In genomic region chr10:22659901-22660300, GRCh38 we compare ENCODE assay signal across 14 cellular contexts. TPM values are rescaled to one million over a fixed set of nuclear protein-coding genes. Genes with fewer than 3 reads are reported as not detected.
DNase-seq lines count a peak whose midpoint lies in the region; ATAC-seq lines count a peak whose summit lies in the region.
"Had no signal": no experiment of that assay in that cellular context is flagged by ENCODE, and none has a peak within 500 bp of the region (broad histone marks: within the 10 kb centered on the region; RNA-seq: fewer than 3 reads in every experiment).

No MANE protein-coding gene starts in this region.

- ATAC-seq in activated T-cell treated with anti-CD3 and anti-CD28 coated beads, Interleukin-2, amount 50 U/mL, for 4 hours, result no peak
- no peak for ATAC-seq in central memory CD8-positive, alpha-beta T cell (replicated peaks; ENCODE audit: extremely low read depth, poor library complexity, severe bottlenecking)
- ATAC-seq in stimulated activated effector memory CD8-positive, alpha-beta T cell treated with anti-CD3 and anti-CD28 coated beads, Interleukin-12 subunit alpha, Interleukin-12 subunit beta, amount 100 ng/mL, for 72 hours, result no peak
- ATAC-seq in GM18867 (IDR thresholded peaks at IDR 0.05; ENCODE audit: unreplicated experiment), result no peak

- no peaks in the 10 kb centered on the region for H3K9me3 Mint-ChIP-seq in activated T-cell treated with anti-CD3 and anti-CD28 coated beads, Interleukin-2, amount 50 U/mL, for 24 hours
- no peaks in the 10 kb centered on the region for H3K9me3 Mint-ChIP-seq in activated T-cell treated with anti-CD3 and anti-CD28 coated beads, Interleukin-2, amount 50 U/mL, for 4 hours
- no peaks in the 10 kb centered on the region for H3K9me3 Mint-ChIP-seq in IgD-negative memory B cell
- H3K9me3 Mint-ChIP-seq in central memory CD8-positive, alpha-beta T cell, result no peaks in the 10 kb centered on the region
- H3K9me3 Mint-ChIP-seq in stimulated activated effector memory CD8-positive, alpha-beta T cell treated with anti-CD3 and anti-CD28 coated beads, Interleukin-12 subunit alpha, Interleukin-12 subunit beta, amount 100 ng/mL, for 72 hours, result no peaks in the 10 kb centered on the region

- peaks cover 94% of the 10 kb centered on the region for H3K4me1 Mint-ChIP-seq in activated T-cell treated with anti-CD3 and anti-CD28 coated beads, Interleukin-2, amount 50 U/mL, for 24 hours (ENCODE audit: low read depth)
- H3K4me1 Mint-ChIP-seq in activated T-cell treated with anti-CD3 and anti-CD28 coated beads, Interleukin-2, amount 50 U/mL, for 4 hours (ENCODE audit: low read depth), result peaks cover 88% of the 10 kb centered on the region
- H3K4me1 Mint-ChIP-seq in IgD-negative memory B cell, result peaks cover 59 to 68% (median 59%) of the 10 kb centered on the region in 3 donors
- H3K4me1 Mint-ChIP-seq in central memory CD8-positive, alpha-beta T cell, result peaks cover 91% of the 10 kb centered on the region
- H3K4me1 Mint-ChIP-seq in stimulated activated effector memory CD8-positive, alpha-beta T cell treated with anti-CD3 and anti-CD28 coated beads, Interleukin-12 subunit alpha, Interleukin-12 subunit beta, amount 100 ng/mL, for 72 hours, result peaks cover 93% of the 10 kb centered on the region

- H3K27ac Mint-ChIP-seq in activated T-cell treated with anti-CD3 and anti-CD28 coated beads, Interleukin-2, amount 50 U/mL, for 24 hours, result peak overlapping the region; percentile 99
- peak overlapping the region; percentile 85 to 97 (median 88) for H3K27ac Mint-ChIP-seq in IgD-negative memory B cell
- H3K27ac Mint-ChIP-seq in central memory CD8-positive, alpha-beta T cell (ENCODE audit: low read depth), result peak overlapping the region; percentile 83
- peak overlapping the region; percentile 75 for H3K27ac Mint-ChIP-seq in stimulated activated effector memory CD8-positive, alpha-beta T cell treated with anti-CD3 and anti-CD28 coated beads, Interleukin-12 subunit alpha, Interleukin-12 subunit beta, amount 100 ng/mL, for 72 hours

- DNase-seq in activated T-cell treated with anti-CD3 and anti-CD28 coated beads, Interleukin-2, amount 50 U/mL, for 24 hours, result no peak
- DNase-seq in activated T-cell treated with anti-CD3 and anti-CD28 coated beads, Interleukin-2, amount 50 U/mL, for 4 hours, result no peak
- no peak for DNase-seq in central memory CD8-positive, alpha-beta T cell (ENCODE audit: low spot score in 2 of 2)
- DNase-seq in stimulated activated effector memory CD8-positive, alpha-beta T cell treated with anti-CD3 and anti-CD28 coated beads, Interleukin-12 subunit alpha, Interleukin-12 subunit beta, amount 100 ng/mL, for 72 hours (ENCODE audit: low spot score in 2 of 2), result peak in 1 of 2 donors; percentile 45
- no peak for DNase-seq in SKM-1 treated with dmso at 0.1 percent for 144 hours (lab: John Stamatoyannopoulos, UW; ENCODE audit: unreplicated experiment)
- no peak for DNase-seq in amygdala (lab: John Stamatoyannopoulos, UW)
- DNase-seq: aorta, EL, mesendoderm, NCI-H1694, retina, stomach had no signal

- H3K36me3 Mint-ChIP-seq in activated T-cell treated with anti-CD3 and anti-CD28 coated beads, Interleukin-2, amount 50 U/mL, for 24 hours (ENCODE audit: low read depth), result peaks cover 21% of the 10 kb centered on the region
- peaks cover 6% of the 10 kb centered on the region for H3K36me3 Mint-ChIP-seq in activated T-cell treated with anti-CD3 and anti-CD28 coated beads, Interleukin-2, amount 50 U/mL, for 4 hours (ENCODE audit: insufficient read depth)
- peaks cover 7% of the 10 kb centered on the region for H3K36me3 Mint-ChIP-seq in IgD-negative memory B cell
- H3K36me3 Mint-ChIP-seq in central memory CD8-positive, alpha-beta T cell (ENCODE audit: insufficient read depth), result peaks cover 15% of the 10 kb centered on the region
- peaks cover 23% of the 10 kb centered on the region for H3K36me3 Mint-ChIP-seq in stimulated activated effector memory CD8-positive, alpha-beta T cell treated with anti-CD3 and anti-CD28 coated beads, Interleukin-12 subunit alpha, Interleukin-12 subunit beta, amount 100 ng/mL, for 72 hours

- H3K27me3 Mint-ChIP-seq in activated T-cell treated with anti-CD3 and anti-CD28 coated beads, Interleukin-2, amount 50 U/mL, for 24 hours, result no peaks in the 10 kb centered on the region
- H3K27me3 Mint-ChIP-seq in activated T-cell treated with anti-CD3 and anti-CD28 coated beads, Interleukin-2, amount 50 U/mL, for 4 hours (ENCODE audit: low read depth), result no peaks in the 10 kb centered on the region
- no peaks in the 10 kb centered on the region for H3K27me3 Mint-ChIP-seq in IgD-negative memory B cell
- no peaks in the 10 kb centered on the region for H3K27me3 Mint-ChIP-seq in central memory CD8-positive, alpha-beta T cell

- H3K4me3 Mint-ChIP-seq in activated T-cell treated with anti-CD3 and anti-CD28 coated beads, Interleukin-2, amount 50 U/mL, for 24 hours, result peak overlapping the region; percentile 29
- no peak overlapping the region for H3K4me3 Mint-ChIP-seq in activated T-cell treated with anti-CD3 and anti-CD28 coated beads, Interleukin-2, amount 50 U/mL, for 4 hours
- peak overlapping the region in 3 of 4 donors; percentile 68 to 82 (median 70) for H3K4me3 Mint-ChIP-seq in IgD-negative memory B cell
- no peak overlapping the region for H3K4me3 Mint-ChIP-seq in central memory CD8-positive, alpha-beta T cell
- peak overlapping the region; percentile 22 for H3K4me3 Mint-ChIP-seq in stimulated activated effector memory CD8-positive, alpha-beta T cell treated with anti-CD3 and anti-CD28 coated beads, Interleukin-12 subunit alpha, Interleukin-12 subunit beta, amount 100 ng/mL, for 72 hours

RNA-seq across cellular contexts. Expression of gene PIP4K2A, which starts 54.5 kb away (rescaled TPM):
- total RNA-seq in activated T-cell treated with anti-CD3 and anti-CD28 coated beads, Interleukin-2, amount 50 U/mL, for 4 hours, result 10 to 100 TPM; 64.3 to 79.2 (median 78.1) TPM
- polyA plus RNA-seq in IgD-negative memory B cell, result 43.2 TPM

Comparison
In these comparisons a context has a peak if more than half of its experiments do, and no peak if none do; other contexts are left out.
1. H3K4me3 Mint-ChIP-seq: peak in activated T-cell treated with anti-CD3 and anti-CD28 coated beads, Interleukin-2, amount 50 U/mL, for 24 hours (single experiment), IgD-negative memory B cell (3 of 4) and stimulated activated effector memory CD8-positive, alpha-beta T cell treated with anti-CD3 and anti-CD28 coated beads, Interleukin-12 subunit alpha, Interleukin-12 subunit beta, amount 100 ng/mL, for 72 hours (single experiment); none in activated T-cell treated with anti-CD3 and anti-CD28 coated beads, Interleukin-2, amount 50 U/mL, for 4 hours (single experiment) and central memory CD8-positive, alpha-beta T cell (single experiment).
2. Peak in every context shown above with its lines, with median percentiles within 50 percentile points of each other: H3K27ac Mint-ChIP-seq.